ENCODE assay signal across 28 cellular contexts in genomic region chr15:80775340-80775739, GRCh38. TPM values are rescaled to one million over a fixed set of nuclear protein-coding genes. Genes with fewer than 3 reads are reported as not detected.
"Had no signal": no experiment of that assay in that cellular context is flagged by ENCODE, and none has a peak within 500 bp of the region (broad histone marks: within the 10 kb centered on the region; RNA-seq: fewer than 3 reads in every experiment).

No MANE protein-coding gene starts in this region.

- H3K4me3 Mint-ChIP-seq: naive thymus-derived CD4-positive, alpha-beta T cell; natural killer cell; nephron; neural progenitor cell; stimulated activated memory B cell treated with anti-CD40 and anti-IgM and Interleukin-4, amounts not matched to agents 10 μg/mL and 1 μg/mL and 100 μg/mL, for 72 hours; stimulated activated naive CD8-positive, alpha-beta T cell treated with anti-CD3 and anti-CD28 coated beads, Interleukin-15, amount 100 ng/mL, for 72 hours; type B pancreatic cell had no signal

- H2AFZ ChIP-seq: neural progenitor cell had no signal

- H3K9ac ChIP-seq: neural progenitor cell had no signal

- H3K4me2 ChIP-seq: neural progenitor cell, smooth muscle cell had no signal

- H3K9me3 Mint-ChIP-seq: naive thymus-derived CD4-positive, alpha-beta T cell; natural killer cell; nephron; neural progenitor cell; stimulated activated memory B cell treated with anti-CD40 and anti-IgM and Interleukin-4, amounts not matched to agents 10 μg/mL and 1 μg/mL and 100 μg/mL, for 72 hours; stimulated activated naive CD8-positive, alpha-beta T cell treated with anti-CD3 and anti-CD28 coated beads, Interleukin-15, amount 100 ng/mL, for 72 hours; type B pancreatic cell had no signal

- H3K4me3 ChIP-seq: neural progenitor cell, pancreas, psoas muscle, skin epidermis, smooth muscle cell, spleen, suprapubic skin, testis, tibial artery, transverse colon, upper lobe of right lung, uterus had no signal

- H3K4me1 ChIP-seq: testis had no signal

- H3K36me3 ChIP-seq: neural progenitor cell, pancreas, spleen, suprapubic skin, tibial artery, transverse colon, upper lobe of right lung, uterus had no signal

- ATAC-seq: naive thymus-derived CD4-positive, alpha-beta T cell; natural killer cell; pancreas; psoas muscle; right cardiac atrium; sciatic nerve; stimulated activated memory B cell treated with anti-CD40 and anti-IgM and Interleukin-4, amounts not matched to agents 10 μg/mL and 1 μg/mL and 100 μg/mL, for 72 hours; stimulated activated naive CD8-positive, alpha-beta T cell treated with anti-CD3 and anti-CD28 coated beads, Interleukin-15, amount 100 ng/mL, for 72 hours; stimulated activated naive CD8-positive, alpha-beta T cell treated with anti-CD3 and anti-CD28 coated beads, Interleukin-15, Interleukin-2, amounts not matched to agents 100 U/mL and 50 U/mL, for 24 hours; upper lobe of right lung had no signal

- DNase-seq: naive thymus-derived CD4-positive, alpha-beta T cell; natural killer cell; pancreas; psoas muscle; right cardiac atrium; spleen; stimulated activated CD4-positive, alpha-beta T cell treated with anti-CD3 and anti-CD28 coated beads, Interleukin-12 subunit alpha, Interleukin-12 subunit beta, amount 100 ng/mL, for 4 hours; stimulated activated CD4-positive, alpha-beta T cell treated with anti-CD3 and anti-CD28 coated beads, Interleukin-1b, Interleukin-23, amount 100 ng/mL, for 48 hours; stimulated activated CD4-positive, alpha-beta T cell treated with anti-CD3 and anti-CD28 coated beads, Interleukin-4, amount 100 ng/mL, for 1 hour; stimulated activated CD4-positive, alpha-beta T cell treated with anti-CD3 and anti-CD28 coated beads, Interleukin-4, amount 100 ng/mL, for 4 hours; stimulated activated CD8-positive, alpha-beta memory T cell treated with anti-CD3 and anti-CD28 coated beads, Interleukin-4, amount 100 ng/mL, for 48 hours; stimulated activated naive CD4-positive, alpha-beta T cell; stimulated activated naive CD8-positive, alpha-beta T cell treated with anti-CD3 and anti-CD28 coated beads, Interleukin-15, amount 100 ng/mL, for 72 hours; stimulated activated naive CD8-positive, alpha-beta T cell treated with anti-CD3 and anti-CD28 coated beads, Interleukin-15, Interleukin-2, amounts not matched to agents 100 U/mL and 50 U/mL, for 24 hours; substantia nigra; testis; tibial artery; transverse colon; upper lobe of right lung; uterus had no signal

- H3K9me3 ChIP-seq: pancreas, psoas muscle, spleen, suprapubic skin, testis, tibial artery, transverse colon, upper lobe of right lung, uterus had no signal

- H3K27me3 ChIP-seq: testis, uterus had no signal

- H3K27ac ChIP-seq: neural progenitor cell, pancreas, psoas muscle, suprapubic skin, testis, tibial artery, upper lobe of right lung, uterus had no signal

- H3K27ac Mint-ChIP-seq: naive thymus-derived CD4-positive, alpha-beta T cell; natural killer cell; nephron; neural progenitor cell; stimulated activated memory B cell treated with anti-CD40 and anti-IgM and Interleukin-4, amounts not matched to agents 10 μg/mL and 1 μg/mL and 100 μg/mL, for 72 hours; stimulated activated naive CD8-positive, alpha-beta T cell treated with anti-CD3 and anti-CD28 coated beads, Interleukin-15, amount 100 ng/mL, for 72 hours; type B pancreatic cell had no signal

- H3K36me3 Mint-ChIP-seq: naive thymus-derived CD4-positive, alpha-beta T cell; natural killer cell; neural progenitor cell; stimulated activated memory B cell treated with anti-CD40 and anti-IgM and Interleukin-4, amounts not matched to agents 10 μg/mL and 1 μg/mL and 100 μg/mL, for 72 hours; type B pancreatic cell had no signal

RNA-seq across cellular contexts. Expression of gene CEMIP, which starts 3.8 kb away (rescaled TPM):
- total RNA-seq: naive thymus-derived CD4-positive, alpha-beta T cell had no signal
